Comparison of ENCODE assay signal across 9 cellular contexts in genomic region chr19:11538232-11539036, GRCh38. TPM values are rescaled to one million over a fixed set of nuclear protein-coding genes. Genes with fewer than 3 reads are reported as not detected.
A peak's percentile ranks its signal among the peaks of the same experiment; 100 is the strongest.
DNase-seq lines count a peak whose midpoint lies in the region; ATAC-seq and TF ChIP-seq lines count a peak whose summit lies in the region.
"Had no signal": no experiment of that assay in that cellular context is flagged by ENCODE, and none has a peak within 500 bp of the region (broad histone marks: within the 10 kb centered on the region; RNA-seq: fewer than 3 reads in every experiment).

TSS of gene CNN1 (plus strand) at chr19:11538851. CDS start at chr19:11538928, 77 bp downstream.

- POLR2A ChIA-PET in HEK293 (lab: Yijun Ruan, JAX), result interaction anchor here (0.5 to 1.0 kb wide), 2 partner anchors 9 to 12 kb away, joined by 3 to 4 read pairs; partner anchors contain the start of gene ECSIT

- peaks cover 4 to 25% (median 17%) of the 10 kb centered on the region in 3 donors for H3K27me3 ChIP-seq in stomach
- H3K27me3 ChIP-seq in effector memory CD4-positive, alpha-beta T cell (replicated peaks; ENCODE audit: control insufficient read depth, insufficient read depth, low read length, poor library complexity, severe bottlenecking), result peaks cover 17% of the 10 kb centered on the region
- H3K27me3 ChIP-seq: pancreas had no signal

- H3K27ac ChIP-seq in HEK293 (ENCODE audit: extremely low read depth, low read depth, low read length) (no peak within 1 kb of the TSS), stomach (peak within 1 kb of the TSS; percentile 41 to 95 (median 82))
- H3K27ac ChIP-seq in effector memory CD4-positive, alpha-beta T cell (ENCODE audit: insufficient read depth, low read length, poor library complexity, severe bottlenecking), result no peak within 1 kb of the TSS
- H3K27ac ChIP-seq: pancreas had no signal

- CTCF ChIA-PET in HEK293 (lab: Yijun Ruan, JAX), result interaction anchor here (0.6 to 0.7 kb wide), 2 partner anchors 47 to 1021 kb away, joined by 3 to 4 read pairs; no protein-coding TSS in a partner anchor

- TF ChIP-seq CTCF in HEK293 (tag by site-specific recombination; IDR thresholded peaks at IDR 0.05) (no peak), cardiac fibroblast (IDR thresholded peaks at IDR 0.05; ENCODE audit: low read depth, low read length) (no peak), stomach (IDR thresholded peaks at IDR 0.05) (no peak)

- H3K4me3 ChIP-seq in HEK293 (ENCODE audit: low read depth, low read length), result no peak within 1 kb of the TSS
- H3K4me3 ChIP-seq in cardiac fibroblast (replicated peaks in 1 of 2; ENCODE audit: low read depth in 2 of 2, low read length in 2 of 2), result peak within 1 kb of the TSS in 1 of 2 donors; percentile 14
- H3K4me3 ChIP-seq in stomach, result peak within 1 kb of the TSS; percentile 39 to 51 (median 46)
- no peak within 1 kb of the TSS for H3K4me3 ChIP-seq in effector memory CD4-positive, alpha-beta T cell (ENCODE audit: insufficient read depth, low read depth, low read length, poor library complexity, severe bottlenecking)
- H3K4me3 ChIP-seq: pancreas had no signal

- WGBS in stomach, 5 donors, result 23 to 47% (median 31%) methylated on average over 9 to 21 of the region's 21 CpGs

- intact Hi-C loops in stomach (cut with DNase I; ENCODE audit: low total_unique reads), result no loop called here

- no peaks in the 10 kb centered on the region for H3K36me3 ChIP-seq in HEK293 (ENCODE audit: control insufficient read depth in 2 of 2, insufficient read depth in 1 of 2, low read length in 2 of 2)
- peaks cover 0 to 5% (median 0%) of the 10 kb centered on the region in 4 donors for H3K36me3 ChIP-seq in stomach
- no peaks in the 10 kb centered on the region for H3K36me3 ChIP-seq in effector memory CD4-positive, alpha-beta T cell (ENCODE audit: control insufficient read depth, insufficient read depth, low read length)
- H3K36me3 ChIP-seq: pancreas had no signal

- H3K4me1 ChIP-seq in HEK293 (ENCODE audit: control insufficient read depth, insufficient read depth, low read length) (no peaks in the 10 kb centered on the region), stomach (peaks cover 7 to 28% (median 23%) of the 10 kb centered on the region in 4 donors)
- H3K4me1 ChIP-seq in effector memory CD4-positive, alpha-beta T cell (ENCODE audit: control insufficient read depth, insufficient read depth, low read length, poor library complexity, severe bottlenecking), result peaks cover 6% of the 10 kb centered on the region
- H3K4me1 ChIP-seq: pancreas had no signal

- peak in 2 of 4 donors; percentile 42 to 77 for TF ChIP-seq POLR2A in stomach (IDR thresholded peaks at IDR 0.05)

- TF ChIP-seq EP300 in stomach (IDR thresholded peaks at IDR 0.05), result peak; percentile 55

- H3K9me3 ChIP-seq in HEK293 (ENCODE audit: control insufficient read depth, insufficient read depth, low read depth, low read length), result no peaks in the 10 kb centered on the region
- H3K9me3 ChIP-seq in stomach, result no peaks in the 10 kb centered on the region
- no peaks in the 10 kb centered on the region for H3K9me3 ChIP-seq in effector memory CD4-positive, alpha-beta T cell (ENCODE audit: control insufficient read depth, low read length)
- H3K9me3 ChIP-seq: pancreas had no signal

- ATAC-seq in HG02678 (IDR thresholded peaks at IDR 0.05; ENCODE audit: unreplicated experiment), result no peak

- DNase-seq in cardiac fibroblast (ENCODE audit: low read depth in 2 of 2) (peak; percentile 54 to 60), iris pigment epithelial cell (ENCODE audit: low read depth) (peak; percentile 90), stomach (peak; percentile 29), activated T-cell treated with anti-CD3 and anti-CD28 coated beads for 4 hours (no peak), occipital lobe (lab: John Stamatoyannopoulos, UW) (no peak)
- no peak for DNase-seq in effector memory CD4-positive, alpha-beta T cell
- DNase-seq: pancreas had no signal

TF ChIP-seq in HEK293, 187 proteins besides CTCF, POLR2A, EP300 and RAD21 (continues in another document):
- TF ChIP-seq ZNF626 (tag by site-specific recombination; IDR thresholded peaks at IDR 0.05), result no peak
- 0 out of 2 replicates have a peak, but pooled peaks have one; percentile 15 for TF ChIP-seq ATF2 (tag by site-specific recombination; IDR thresholded peaks at IDR 0.05; ENCODE audit: low read depth)
- no peak for TF ChIP-seq PRDM1 (tag by site-specific recombination; IDR thresholded peaks at IDR 0.05)
- no peak for TF ChIP-seq ZNF433 (tag by site-specific recombination; IDR thresholded peaks at IDR 0.05; ENCODE audit: low read depth)
- peak; percentile 25; the same call in 1 of the 2 replicates for TF ChIP-seq KLF9 (tag by site-specific recombination; IDR thresholded peaks at IDR 0.05; ENCODE audit: low read depth)
- no peak for TF ChIP-seq ZNF114 (tag by site-specific recombination; IDR thresholded peaks at IDR 0.05)
- no peak for TF ChIP-seq ZNF600 (tag by site-specific recombination; IDR thresholded peaks at IDR 0.05)
- TF ChIP-seq ZNF362 (tag by site-specific recombination; IDR thresholded peaks at IDR 0.05), result no peak
- no peak for TF ChIP-seq ZIC2 (tag by site-specific recombination; IDR thresholded peaks at IDR 0.05)
- TF ChIP-seq ZBTB7A (tag by site-specific recombination; IDR thresholded peaks at IDR 0.05; ENCODE audit: low read depth), result no peak
- TF ChIP-seq AEBP2 (tag by site-specific recombination; IDR thresholded peaks at IDR 0.05; ENCODE audit: borderline replicate concordance), result no peak
- no peak for TF ChIP-seq HOXD13 (CRISPR knock-in tag; IDR thresholded peaks at IDR 0.05; ENCODE audit: borderline replicate concordance)
- peak; percentile 48; the same call in 1 of the 2 replicates for TF ChIP-seq KLF10 (tag by site-specific recombination; IDR thresholded peaks at IDR 0.05)
- peak; percentile 31; the same call in 1 of the 2 replicates for TF ChIP-seq KLF1 (tag by site-specific recombination; IDR thresholded peaks at IDR 0.05)
- TF ChIP-seq ZNF416 (tag by site-specific recombination; IDR thresholded peaks at IDR 0.05), result no peak
- no peak for TF ChIP-seq ZNF514 (tag by site-specific recombination; IDR thresholded peaks at IDR 0.05)
- TF ChIP-seq ZNF202 (tag by site-specific recombination; IDR thresholded peaks at IDR 0.05; ENCODE audit: borderline replicate concordance), result no peak
- TF ChIP-seq ZFP69B (tag by site-specific recombination; IDR thresholded peaks at IDR 0.05), result no peak
- no peak for TF ChIP-seq ZNF704 (tag by site-specific recombination; IDR thresholded peaks at IDR 0.05)
- no peak for TF ChIP-seq ZNF404 (tag by site-specific recombination; IDR thresholded peaks at IDR 0.05)
- TF ChIP-seq ZNF785 (tag by site-specific recombination; IDR thresholded peaks at IDR 0.05), result no peak
- no peak for TF ChIP-seq HOXA7 (CRISPR knock-in tag; IDR thresholded peaks at IDR 0.05; ENCODE audit: borderline replicate concordance)
- TF ChIP-seq ZBTB48 (tag by site-specific recombination; IDR thresholded peaks at IDR 0.05), result no peak
- TF ChIP-seq ZBTB8A (tag by site-specific recombination; IDR thresholded peaks at IDR 0.05), result no peak
- no peak for TF ChIP-seq ZNF660 (tag by site-specific recombination; IDR thresholded peaks at IDR 0.05)
- TF ChIP-seq ZNF530 (tag by site-specific recombination; IDR thresholded peaks at IDR 0.05; ENCODE audit: low read depth), result no peak
- no peak for TF ChIP-seq ZNF214 (tag by site-specific recombination; IDR thresholded peaks at IDR 0.05; ENCODE audit: borderline replicate concordance)

RNA-seq across cellular contexts. Expression of gene CNN1, which starts in this region (rescaled TPM):
- total RNA-seq in stomach, result 1,000 to 10,000 TPM in 1 of 5 donors, 100 to 1,000 TPM in 4; 205 to 1,183 (median 570) TPM
- polyA plus RNA-seq in stomach, result 100 to 1,000 TPM in 1 of 3 donors, 10 to 100 TPM in 2; 70.2 to 585 (median 70.6) TPM
- total RNA-seq in occipital lobe, result not detected

Comparison
In these comparisons a context has a peak if more than half of its experiments do, and no peak if none do; other contexts are left out.
1. RNA of gene CNN1 (total RNA-seq): 205 to 1,183 TPM in stomach; not detected in occipital lobe (single experiment); every median in the first group is over 100 times any median in the second.
2. H3K27ac ChIP-seq: peak in stomach (5 of 5); none in HEK293 (single experiment) and effector memory CD4-positive, alpha-beta T cell (single experiment).
3. H3K4me3 ChIP-seq: peak in stomach (4 of 4); none in HEK293 (single experiment) and effector memory CD4-positive, alpha-beta T cell (single experiment).
4. DNase-seq: peak in cardiac fibroblast (2 of 2), iris pigment epithelial cell (single experiment) and stomach (single experiment); none in activated T-cell treated with anti-CD3 and anti-CD28 coated beads for 4 hours (single experiment), occipital lobe (single experiment) and effector memory CD4-positive, alpha-beta T cell (0 of 3).